ENCODE assay signal across 9 cellular contexts in genomic region chr2:192749606-192750200, GRCh38.
A peak's percentile ranks its signal among the peaks of the same experiment; 100 is the strongest.
DNase-seq lines count a peak whose midpoint lies in the region; ATAC-seq and TF ChIP-seq lines count a peak whose summit lies in the region.
"Had no signal": no experiment of that assay in that cellular context is flagged by ENCODE, and none has a peak within 500 bp of the region (broad histone marks: within the 10 kb centered on the region; RNA-seq: fewer than 3 reads in every experiment).

No MANE protein-coding gene starts in this region.

- no peaks in the 10 kb centered on the region for H3K4me1 ChIP-seq in lower lobe of right lung

- no peak overlapping the region for H3K27ac ChIP-seq in lower lobe of right lung

- no peaks in the 10 kb centered on the region for H3K9me3 ChIP-seq in lower lobe of right lung

- no peak for TF ChIP-seq CTCF in glutamatergic neuron (IDR thresholded peaks at IDR 0.05; ENCODE audit: partially characterized antibody, unreplicated experiment)
- TF ChIP-seq CTCF in lower lobe of right lung (IDR thresholded peaks at IDR 0.05) = no peak

- H3K4me3 ChIP-seq in lower lobe of right lung = no peak overlapping the region

- H3K4me1 Mint-ChIP-seq in glutamatergic neuron (ENCODE audit: low read depth, unreplicated experiment) = peaks cover 2% of the 10 kb centered on the region

- H3K36me3 Mint-ChIP-seq in glutamatergic neuron (ENCODE audit: unreplicated experiment) = no peaks in the 10 kb centered on the region

- no peaks in the 10 kb centered on the region for H3K27me3 Mint-ChIP-seq in glutamatergic neuron (ENCODE audit: unreplicated experiment)

- no peak overlapping the region for H3K4me3 Mint-ChIP-seq in glutamatergic neuron (ENCODE audit: unreplicated experiment)

- no peak for ATAC-seq in lower lobe of right lung

- H3K27ac Mint-ChIP-seq in glutamatergic neuron (ENCODE audit: unreplicated experiment) = no peak overlapping the region

- H3K36me3 ChIP-seq in lower lobe of right lung = no peaks in the 10 kb centered on the region

- DNase-seq in NCI-H510A treated with DMSO at 0.1 percent for 48 hours (lab: John Stamatoyannopoulos, UW) (peak; percentile 16), NCI-H510A (lab: John Stamatoyannopoulos, UW) (no peak), NCI-H748 (lab: John Stamatoyannopoulos, UW; ENCODE audit: unreplicated experiment) (peak; percentile 71), cerebellum (ENCODE audit: low spot score) (peak; percentile 9), superior temporal gyrus (ENCODE audit: extremely low spot score) (peak; percentile 26), glutamatergic neuron (no peak), lower lobe of right lung (no peak), NCI-H2029 treated with DMSO at 0.1 percent for 48 hours (lab: John Stamatoyannopoulos, UW) (no peak)
- DNase-seq: activated gamma-delta T cell had no signal

- H3K9me3 Mint-ChIP-seq in glutamatergic neuron (ENCODE audit: unreplicated experiment) = no peaks in the 10 kb centered on the region

- H3K27me3 ChIP-seq in lower lobe of right lung (ENCODE audit: low read depth) = no peaks in the 10 kb centered on the region

- intact Hi-C loops in lower lobe of right lung (cut with DNase I) = no loop called here

Comparison
In these comparisons a context has a peak if more than half of its experiments do, and no peak if none do; other contexts are left out.
1. DNase-seq: peak in NCI-H510A treated with DMSO at 0.1 percent for 48 hours (single experiment), NCI-H748 (single experiment), cerebellum (single experiment) and superior temporal gyrus (single experiment); none in NCI-H510A (single experiment), glutamatergic neuron (single experiment), lower lobe of right lung (single experiment) and NCI-H2029 treated with DMSO at 0.1 percent for 48 hours (single experiment).